In genomic region chr13:50524540-50524939, GRCh38 we compare ENCODE assay signal across 8 cellular contexts.
"Had no signal": no experiment of that assay in that cellular context is flagged by ENCODE, and none has a peak within 500 bp of the region (broad histone marks: within the 10 kb centered on the region; RNA-seq: fewer than 3 reads in every experiment).

No MANE protein-coding gene starts in this region.

- H3K4me3 Mint-ChIP-seq: GM23338, H9 had no signal

- H3K9me3 Mint-ChIP-seq: GM23338, H9 had no signal

- H3K4me3 ChIP-seq: GM23338, K562 had no signal

- H3K4me2 ChIP-seq: GM23338 had no signal

- H3K27ac ChIP-seq: HL-60 had no signal

- H3K27ac Mint-ChIP-seq: GM23338, H9 had no signal

- DNase-seq: H9, HCEC 1CT, IMR-90 had no signal

- FAIRE-seq: H1, H54, K562 had no signal

- H2AFZ ChIP-seq: GM23338 had no signal

- ATAC-seq: GM23338, K562 had no signal
